In the genomic region with DNA sequence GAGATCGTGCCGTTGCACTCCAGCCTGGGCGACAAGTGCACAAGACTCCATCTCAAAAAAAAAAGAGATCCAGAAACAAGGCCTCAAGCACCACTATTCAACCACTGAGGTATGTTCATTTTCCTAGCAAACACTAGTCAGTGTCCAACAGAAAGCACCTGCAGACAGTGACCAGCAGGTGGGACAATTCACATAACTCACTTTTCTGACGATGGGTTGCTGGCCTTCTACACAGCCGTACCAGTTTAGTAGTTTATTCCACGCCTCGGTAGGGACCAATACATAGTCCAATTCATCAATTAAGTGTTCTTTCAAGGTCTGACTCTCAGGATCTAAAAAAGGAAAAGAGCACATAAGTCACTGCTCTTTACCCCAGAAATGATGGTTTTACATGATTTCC, we compare ENCODE assay signal across 10 cellular contexts. TPM values are rescaled to one million over a fixed set of nuclear protein-coding genes. Genes with fewer than 3 reads are reported as not detected.
DNase-seq lines count a peak whose midpoint lies in the region; FAIRE-seq and TF ChIP-seq lines count a peak whose summit lies in the region.
"Had no signal": no experiment of that assay in that cellular context is flagged by ENCODE, and none has a peak within 500 bp of the region (broad histone marks: within the 10 kb centered on the region; RNA-seq: fewer than 3 reads in every experiment).

No MANE protein-coding gene starts in this region.

- peaks cover 10% of the 10 kb centered on the region for H3K79me2 ChIP-seq in hepatocyte

- H3K27ac ChIP-seq in WERI-Rb-1 (no peak overlapping the region), hepatocyte (no peak overlapping the region)
- H3K27ac ChIP-seq: ascending aorta, BLaER1 had no signal

- H3K9me3 ChIP-seq in WERI-Rb-1 (ENCODE audit: severe bottlenecking) (no peaks in the 10 kb centered on the region), hepatocyte (ENCODE audit: low read depth) (no peaks in the 10 kb centered on the region)
- H3K9me3 ChIP-seq: ascending aorta, BLaER1 had no signal

- H3K4me1 ChIP-seq in hepatocyte (ENCODE audit: insufficient read depth), result no peaks in the 10 kb centered on the region
- H3K4me1 ChIP-seq: ascending aorta, BLaER1 had no signal

- no peak overlapping the region for H3K4me2 ChIP-seq in hepatocyte
- H3K4me2 ChIP-seq: BLaER1 had no signal

- no peaks in the 10 kb centered on the region for H3K9me2 ChIP-seq in hepatocyte (replicated peaks; ENCODE audit: insufficient read depth)

- TF ChIP-seq POLR2A in GM12892 (IDR thresholded peaks at IDR 0.05; ENCODE audit: low read depth, low read length), result no peak

- H3K27me3 ChIP-seq in WERI-Rb-1 (ENCODE audit: insufficient read depth, low read depth, severe bottlenecking), result no peaks in the 10 kb centered on the region
- no peaks in the 10 kb centered on the region for H3K27me3 ChIP-seq in hepatocyte
- H3K27me3 ChIP-seq: ascending aorta, BLaER1 had no signal

- H3K4me3 ChIP-seq in WERI-Rb-1 (ENCODE audit: low read depth, low read length), result no peak overlapping the region
- no peak overlapping the region for H3K4me3 ChIP-seq in hepatocyte
- H3K4me3 ChIP-seq: ascending aorta, BLaER1 had no signal

- H3K36me3 ChIP-seq in WERI-Rb-1 (peaks cover 83% of the 10 kb centered on the region), hepatocyte (replicated peaks; ENCODE audit: insufficient read depth, low read depth) (no peaks in the 10 kb centered on the region)

- peak; percentile 36 for TF ChIP-seq CTCF in WERI-Rb-1 (IDR thresholded peaks at IDR 0.05; ENCODE audit: low read depth, low read length)
- peak; percentile 24 for TF ChIP-seq CTCF in hepatocyte (IDR thresholded peaks at IDR 0.05; ENCODE audit: poor library complexity)

- H4K20me1 ChIP-seq in hepatocyte (ENCODE audit: insufficient read depth, poor library complexity, severe bottlenecking), result no peaks in the 10 kb centered on the region

- peak; percentile 70 for FAIRE-seq in GM12892 (lab: Jason Lieb, UNC)

- 86% methylated on average over 7 of the region's 7 CpGs for WGBS in hepatocyte (ENCODE audit: low lambda C conversion rate, missing lambda C conversion rate)

- DNase-seq in 8988T, result peak; percentile 53
- no peak for DNase-seq in GM12892 (ENCODE audit: insufficient read length)
- DNase-seq in WERI-Rb-1, result peak; percentile 28
- no peak for DNase-seq in hepatocyte (ENCODE audit: low spot score)
- DNase-seq in SW480 (ENCODE audit: low spot score), result no peak
- no peak for DNase-seq in NCI-H774 (lab: John Stamatoyannopoulos, UW)
- no peak for DNase-seq in NCI-H2081 (lab: John Stamatoyannopoulos, UW)
- no peak for DNase-seq in activated CD4-positive, alpha-beta T cell treated with anti-CD3 and anti-CD28 coated beads for 1 hour

- H2AFZ ChIP-seq in hepatocyte, result no peak overlapping the region

RNA-seq across cellular contexts. Expression of a gene that starts 12.4 kb away (rescaled TPM):
- polyA plus RNA-seq in GM12892 (2012; ENCODE audit: missing spikeins), result 49.6 TPM
- 14.4 and 20.1 TPM in 2 replicates for total RNA-seq in hepatocyte
- 23.9 and 26.5 TPM in 2 replicates for polyA plus RNA-seq in hepatocyte

RNA-seq across cellular contexts. Expression of a gene that starts 30.7 kb away (rescaled TPM):
- 225 TPM for polyA plus RNA-seq in GM12892 (2012; ENCODE audit: missing spikeins)
- 186 and 205 TPM in 2 replicates for total RNA-seq in hepatocyte
- polyA plus RNA-seq in hepatocyte, result 437 and 440 TPM in 2 replicates

RNA-seq across cellular contexts. Expression of a gene that starts 50.5 kb away (rescaled TPM):
- 6.3 TPM for polyA plus RNA-seq in GM12892 (2012; ENCODE audit: missing spikeins)
- total RNA-seq in hepatocyte, result 1.8 and 4.5 TPM in 2 replicates
- polyA plus RNA-seq in hepatocyte, result 2.8 and 3.3 TPM in 2 replicates

Comparison
In these comparisons a context has a peak if more than half of its experiments do, and no peak if none do; other contexts are left out.
1. DNase-seq: peak in 8988T (single experiment) and WERI-Rb-1 (single experiment); none in GM12892 (single experiment), hepatocyte (single experiment), SW480 (single experiment), NCI-H774 (single experiment), NCI-H2081 (0 of 2) and activated CD4-positive, alpha-beta T cell treated with anti-CD3 and anti-CD28 coated beads for 1 hour (single experiment).